Comparison of ENCODE assay signal across 8 cellular contexts in the genomic region with DNA sequence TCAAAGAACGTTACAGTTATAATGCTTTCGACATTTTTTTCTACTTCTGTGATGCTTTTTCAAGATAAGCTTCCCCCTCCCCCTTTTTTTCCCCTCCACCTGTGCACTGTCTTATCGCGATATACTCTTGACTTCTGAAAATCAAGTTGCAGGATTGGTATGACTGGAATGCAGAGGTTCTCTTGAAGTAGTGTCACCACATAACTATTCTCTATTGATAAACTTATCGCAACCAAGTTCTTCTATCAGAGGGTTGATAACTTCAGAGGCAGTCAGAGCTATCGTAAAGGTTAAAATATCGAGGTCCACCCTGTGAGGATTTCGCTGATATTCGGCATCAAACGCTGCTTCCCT. TPM values are rescaled to one million over a fixed set of nuclear protein-coding genes. Genes with fewer than 3 reads are reported as not detected.
DNase-seq lines count a peak whose midpoint lies in the region; ATAC-seq and TF ChIP-seq lines count a peak whose summit lies in the region.

No MANE protein-coding gene starts in this region.

- peaks cover 27 to 63% (median 45%) of the 10 kb centered on the region in 4 donors for H3K4me1 Mint-ChIP-seq in CD4-positive, alpha-beta memory T cell

- H3K9me3 Mint-ChIP-seq in CD4-positive, alpha-beta memory T cell: no peaks in the 10 kb centered on the region

- DNase-seq in CD4-positive, alpha-beta memory T cell: no peak
- DNase-seq in astrocyte of the spinal cord (ENCODE audit: low read depth, low spot score): peak; percentile 46
- DNase-seq in lung (ENCODE audit: low spot score): no peak
- DNase-seq in vagina (ENCODE audit: extremely low spot score in 2 of 2): no peak
- no peak for DNase-seq in NCI-H1092 treated with DMSO at 0.1 percent for 48 hours (lab: John Stamatoyannopoulos, UW)
- DNase-seq in NCI-H526 (lab: John Stamatoyannopoulos, UW): no peak

- H3K36me3 ChIP-seq in CD4-positive, alpha-beta memory T cell (ENCODE audit: insufficient read depth, low read length): no peaks in the 10 kb centered on the region
- H3K36me3 ChIP-seq in HUES64 (ENCODE audit: insufficient read depth, low read length) (no peaks in the 10 kb centered on the region; the same call in 1 of the 2 replicates), lung (ENCODE audit: control insufficient read depth in 2 of 2, insufficient read depth in 2 of 2, low read length in 2 of 2) (no peaks in the 10 kb centered on the region), vagina (no peaks in the 10 kb centered on the region)

- POLR2A ChIA-PET in CD4-positive, alpha-beta memory T cell (lab: Charles Lee; ENCODE audit: partially characterized antibody): interaction anchor here (0.6 to 2.5 kb wide), 11 partner anchors 11 to 204 kb away, joined by 3 to 17 read pairs (median 4); partner anchors contain the start of genes MED29, PAF1, RPS16 and SUPT5H

- ATAC-seq in lung (ENCODE audit: insufficient read depth, low FRiP score) (no peak), GM21619 (IDR thresholded peaks at IDR 0.05; ENCODE audit: unreplicated experiment) (no peak)

- intact Hi-C loops in CD4-positive, alpha-beta memory T cell (cut with micrococcal nuclease): loop anchor here (10.0 kb wide), 1 partner anchor 214 kb away; the partner anchor contains the start of gene LRFN1
- intact Hi-C loops in vagina (cut with DNase I): loop anchor here (10.0 kb wide), 1 partner anchor 144 kb away; the partner anchor contains the start of genes MED29 and PAF1

- CTCF ChIA-PET in CD4-positive, alpha-beta memory T cell (lab: Charles Lee; ENCODE audit: partially characterized antibody): interaction anchor here (1.0 to 2.1 kb wide), 5 partner anchors 12 to 417 kb away, joined by 3 to 11 read pairs (median 3); no protein-coding TSS in a partner anchor

- H3K9ac ChIP-seq in HUES64 (ENCODE audit: low read depth, low read length): peak overlapping the region; percentile 88

- no peaks in the 10 kb centered on the region for H3K27me3 ChIP-seq in CD4-positive, alpha-beta memory T cell (ENCODE audit: insufficient read depth, low read length)
- no peaks in the 10 kb centered on the region; the same call in 1 of the 2 replicates for H3K27me3 ChIP-seq in HUES64 (ENCODE audit: insufficient read depth, low read length)
- no peaks in the 10 kb centered on the region for H3K27me3 ChIP-seq in lung (ENCODE audit: control insufficient read depth, insufficient read depth)
- no peaks in the 10 kb centered on the region for H3K27me3 ChIP-seq in vagina

- peak overlapping the region; percentile 87 to 95 (median 92) for H3K4me3 Mint-ChIP-seq in CD4-positive, alpha-beta memory T cell

- peak overlapping the region; percentile 91 to 97 (median 94) for H3K27ac Mint-ChIP-seq in CD4-positive, alpha-beta memory T cell

- H3K36me3 Mint-ChIP-seq in CD4-positive, alpha-beta memory T cell: peaks cover 0 to 7% of the 10 kb centered on the region in 2 donors

- 7% methylated on average over 10 of the region's 10 CpGs for WGBS in HUES64
- WGBS in lung, 2 donors: 2 to 5% methylated on average over 10 of the region's 10 CpGs

- in situ Hi-C loops in astrocyte of the spinal cord (cut with HindIII; ENCODE audit: low sequenced_read_pairs): no loop called here

- TF ChIP-seq CTCF in astrocyte of the spinal cord (IDR thresholded peaks at IDR 0.05; ENCODE audit: low read depth, low read length) (no peak), lung (IDR thresholded peaks at IDR 0.05; ENCODE audit: control extremely low read depth, extremely low read depth) (no peak), vagina (IDR thresholded peaks at IDR 0.05) (no peak)

- TF ChIP-seq POLR2A in vagina (IDR thresholded peaks at IDR 0.05): no peak

- H3K27ac ChIP-seq in CD4-positive, alpha-beta memory T cell (ENCODE audit: low read depth, low read length): peak overlapping the region; percentile 86
- peak overlapping the region; percentile 21; the same call in 1 of the 2 replicates for H3K27ac ChIP-seq in HUES64 (ENCODE audit: low read depth, low read length)
- H3K27ac ChIP-seq in lung (ENCODE audit: low read depth in 1 of 2, low read length in 1 of 2): peak overlapping the region; percentile 96 to 98
- H3K27ac ChIP-seq in vagina: peak overlapping the region; percentile 93

- H3K9me3 ChIP-seq in CD4-positive, alpha-beta memory T cell (ENCODE audit: control insufficient read depth in 1 of 2, low read length in 2 of 2): no peaks in the 10 kb centered on the region
- H3K9me3 ChIP-seq in HUES64 (ENCODE audit: insufficient read depth, low read depth, low read length): no peaks in the 10 kb centered on the region
- H3K9me3 ChIP-seq in lung (ENCODE audit: control insufficient read depth in 2 of 2, insufficient read depth in 1 of 2, low read length in 1 of 2): no peaks in the 10 kb centered on the region
- no peaks in the 10 kb centered on the region for H3K9me3 ChIP-seq in vagina

- H3K27me3 Mint-ChIP-seq in CD4-positive, alpha-beta memory T cell: peaks cover 0 to 1% of the 10 kb centered on the region in 2 donors

- peaks cover 39% of the 10 kb centered on the region for H3K4me1 ChIP-seq in CD4-positive, alpha-beta memory T cell (ENCODE audit: insufficient read depth, low read length)
- peaks cover 17% of the 10 kb centered on the region; the same call in 1 of the 2 replicates for H3K4me1 ChIP-seq in HUES64 (ENCODE audit: insufficient read depth, low read length)
- H3K4me1 ChIP-seq in lung (ENCODE audit: control insufficient read depth in 2 of 2, insufficient read depth in 2 of 2, low read length in 2 of 2): no peaks in the 10 kb centered on the region
- peaks cover 10% of the 10 kb centered on the region for H3K4me1 ChIP-seq in vagina

- H3K4me3 ChIP-seq in CD4-positive, alpha-beta memory T cell (ENCODE audit: low read length in 2 of 2): peak overlapping the region; percentile 15 to 67
- peak overlapping the region; percentile 92 for H3K4me3 ChIP-seq in HUES64 (ENCODE audit: low read length)
- peak overlapping the region; percentile 58 for H3K4me3 ChIP-seq in astrocyte of the spinal cord (ENCODE audit: low read depth, low read length)
- peak overlapping the region; percentile 74 for H3K4me3 ChIP-seq in lung
- H3K4me3 ChIP-seq in vagina: peak overlapping the region; percentile 66 to 99

RNA-seq across cellular contexts. Expression of gene EID2, which starts 0.8 kb away (rescaled TPM):
- 10 to 100 TPM; 22.0 to 22.8 TPM for total RNA-seq in CD4-positive, alpha-beta memory T cell
- polyA plus RNA-seq in CD4-positive, alpha-beta memory T cell: 10 to 100 TPM; 22.1 to 34.9 TPM
- 21.6 TPM for polyA plus RNA-seq in HUES64 (2013, experiment 1 of 2)
- 23.4 TPM for polyA plus RNA-seq in HUES64 (2013, experiment 2 of 2)
- total RNA-seq in lung (10 to 100 TPM; 11.8 to 13.1 TPM), vagina (13.5 TPM)
- 10 to 100 TPM; 10.4 to 20.2 TPM for polyA plus RNA-seq in lung

RNA-seq across cellular contexts. Expression of gene EID2B, which starts 6.5 kb away (rescaled TPM):
- 1 to 10 TPM; 7.7 to 8.8 TPM for total RNA-seq in CD4-positive, alpha-beta memory T cell
- 1 to 10 TPM; 6.1 to 7.8 TPM for polyA plus RNA-seq in CD4-positive, alpha-beta memory T cell
- 1.4 TPM for polyA plus RNA-seq in HUES64 (2013, experiment 1 of 2)
- 2.3 TPM for polyA plus RNA-seq in HUES64 (2013, experiment 2 of 2)
- total RNA-seq in lung: 1 to 10 TPM; 2.8 to 3.1 TPM
- polyA plus RNA-seq in lung: 1 to 10 TPM; 2.1 to 5.2 TPM
- 3.7 TPM for total RNA-seq in vagina

RNA-seq across cellular contexts. Expression of gene SELENOV, which starts 24.2 kb away (rescaled TPM):
- total RNA-seq in CD4-positive, alpha-beta memory T cell: not detected
- polyA plus RNA-seq in CD4-positive, alpha-beta memory T cell: not detected
- polyA plus RNA-seq in HUES64 (2013, experiment 1 of 2): 3.0 TPM
- 5.6 TPM for polyA plus RNA-seq in HUES64 (2013, experiment 2 of 2)
- total RNA-seq in lung (not detected), vagina (not detected)
- not detected for polyA plus RNA-seq in lung

RNA-seq across cellular contexts. Expression of gene DLL3, which starts 40.4 kb away (rescaled TPM):
- under 1 TPM in 1 of 2 experiments, not detected in 1; 0.14 TPM for total RNA-seq in CD4-positive, alpha-beta memory T cell
- under 1 TPM; 0.16 to 0.19 TPM for polyA plus RNA-seq in CD4-positive, alpha-beta memory T cell
- 6.2 TPM for polyA plus RNA-seq in HUES64 (2013, experiment 1 of 2)
- 9.3 TPM for polyA plus RNA-seq in HUES64 (2013, experiment 2 of 2)
- total RNA-seq in lung (not detected), vagina (not detected)
- polyA plus RNA-seq in lung: under 1 TPM in 1 of 2 donors, not detected in 1; 0.07 TPM

RNA-seq across cellular contexts. Expression of gene TIMM50, which starts 58.5 kb away (rescaled TPM):
- total RNA-seq in CD4-positive, alpha-beta memory T cell: 10 to 100 TPM; 47.2 to 49.6 TPM
- 10 to 100 TPM; 39.1 to 50.4 TPM for polyA plus RNA-seq in CD4-positive, alpha-beta memory T cell
- 99.3 TPM for polyA plus RNA-seq in HUES64 (2013, experiment 1 of 2)
- 96.2 TPM for polyA plus RNA-seq in HUES64 (2013, experiment 2 of 2)
- total RNA-seq in lung (10 to 100 TPM; 47.5 to 57.8 TPM), vagina (65.3 TPM)
- polyA plus RNA-seq in lung: 10 to 100 TPM; 49.7 to 67.4 TPM

Comparison
In these comparisons a context has a peak if more than half of its experiments do, and no peak if none do; other contexts are left out.
1. H3K27ac ChIP-seq: peak in every context shown above with its lines; median percentile 97 in lung; 93 in vagina; 86 in CD4-positive, alpha-beta memory T cell; 21 in HUES64.
2. H3K4me3 ChIP-seq: peak in every context shown above with its lines; median percentile 92 in HUES64; 82 in vagina; 74 in lung; 58 in astrocyte of the spinal cord; 41 in CD4-positive, alpha-beta memory T cell.